Comparison of ENCODE assay signal across 13 cellular contexts in the genomic region with DNA sequence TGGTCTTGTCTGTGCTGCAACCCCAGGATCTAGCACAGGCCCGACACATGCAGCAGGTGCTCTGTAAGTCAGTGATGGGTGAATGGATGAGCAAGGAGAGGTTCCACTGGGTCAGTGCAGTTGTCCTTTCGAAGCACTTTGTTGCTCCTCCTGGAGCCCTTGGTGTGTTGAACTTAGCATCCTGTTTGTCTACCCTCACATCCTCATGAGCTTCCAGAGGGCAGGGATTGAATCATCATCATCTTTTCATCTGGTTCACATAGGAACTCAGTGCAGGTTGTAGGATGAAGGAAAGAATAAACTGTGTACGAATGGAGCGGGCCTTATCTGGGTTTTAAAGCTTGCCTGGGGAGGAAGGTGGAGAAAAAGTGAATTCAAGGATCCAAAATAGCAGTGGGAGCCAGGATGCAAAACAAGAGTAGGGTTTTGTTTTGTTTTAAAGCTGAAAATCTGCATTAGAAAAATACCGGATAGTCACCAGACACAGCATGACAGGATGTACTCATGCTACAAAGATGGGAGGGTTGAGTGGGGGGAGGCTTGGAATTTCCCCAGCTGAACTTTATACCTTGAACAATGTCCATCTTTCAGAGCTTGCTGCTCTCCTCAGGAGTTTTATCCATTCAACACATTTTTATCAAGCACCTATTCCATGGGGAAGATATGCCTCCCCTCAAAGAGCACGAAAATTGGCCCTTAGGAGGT. TPM values are rescaled to one million over a fixed set of nuclear protein-coding genes. Genes with fewer than 3 reads are reported as not detected.
DNase-seq lines count a peak whose midpoint lies in the region; ATAC-seq and TF ChIP-seq lines count a peak whose summit lies in the region.
"Had no signal": no experiment of that assay in that cellular context is flagged by ENCODE, and none has a peak within 500 bp of the region (broad histone marks: within the 10 kb centered on the region; RNA-seq: fewer than 3 reads in every experiment).

No MANE protein-coding gene starts in this region.

- no peaks in the 10 kb centered on the region for H3K9me3 ChIP-seq in gastrocnemius medialis
- H3K9me3 ChIP-seq: heart left ventricle had no signal

- H3K4me1 ChIP-seq in gastrocnemius medialis: no peaks in the 10 kb centered on the region

- in situ Hi-C loops in gastrocnemius medialis (cut with MboI; ENCODE audit: low sequenced_read_pairs in 4 of 4): no loop called here

- CTCF ChIA-PET in WTC11 (lab: Charles Lee): interaction anchor here (1.7 kb wide), 1 partner anchor 39 kb away, joined by 8 read pairs; no protein-coding TSS in a partner anchor

- ATAC-seq in WTC11 (peak; percentile 62), gastrocnemius medialis (no peak)
- peak; percentile 58 for ATAC-seq in effector memory CD8-positive, alpha-beta T cell (replicated peaks)
- ATAC-seq: heart left ventricle, right cardiac atrium had no signal

- H3K4me3 ChIP-seq in gastrocnemius medialis: no peak overlapping the region
- H3K4me3 ChIP-seq: heart left ventricle had no signal

- no peak for DNase-seq in T-helper 2 cell treated with Interferon-gamma antibody and Interleukin-4, amounts not matched to agents 5 μg/mL and 100 μg/mL, for 36 hours (ENCODE audit: low spot score)
- DNase-seq in T-helper 2 cell (no peak), WTC11 (ENCODE audit: low spot score) (no peak), gastrocnemius medialis (no peak), NCI-H226 (no peak), NCI-H2107 (lab: John Stamatoyannopoulos, UW) (no peak)
- DNase-seq in effector memory CD8-positive, alpha-beta T cell: no peak
- DNase-seq: 8988T, heart left ventricle, NCI-H1417, NCI-H526 treated with DMSO at 0.1 percent for 48 hours, right cardiac atrium had no signal

- H3K27me3 Mint-ChIP-seq in T-helper 2 cell treated with Interferon-gamma antibody and Interleukin-4, amounts not matched to agents 5 μg/mL and 100 μg/mL, for 36 hours (ENCODE audit: low read depth): no peaks in the 10 kb centered on the region
- H3K27me3 Mint-ChIP-seq in WTC11 (ENCODE audit: low read depth) (no peaks in the 10 kb centered on the region), nephron (ENCODE audit: low read depth) (peaks cover 3% of the 10 kb centered on the region)
- H3K27me3 Mint-ChIP-seq in effector memory CD8-positive, alpha-beta T cell: no peaks in the 10 kb centered on the region

- POLR2A ChIA-PET in WTC11 (lab: Charles Lee): no interaction called here

- no peaks in the 10 kb centered on the region for H3K9me3 Mint-ChIP-seq in T-helper 2 cell treated with Interferon-gamma antibody and Interleukin-4, amounts not matched to agents 5 μg/mL and 100 μg/mL, for 36 hours
- H3K9me3 Mint-ChIP-seq in WTC11 (no peaks in the 10 kb centered on the region), nephron (no peaks in the 10 kb centered on the region)
- H3K9me3 Mint-ChIP-seq in effector memory CD8-positive, alpha-beta T cell: no peaks in the 10 kb centered on the region

- TF ChIP-seq CTCF in WTC11 (IDR thresholded peaks at IDR 0.05) (no peak), nephron (IDR thresholded peaks at IDR 0.05; ENCODE audit: unreplicated experiment in 3 of 3) (no peak), gastrocnemius medialis (IDR thresholded peaks at IDR 0.05 in 4 of 5, conservative IDR thresholded peaks at IDR 0.05 in 1 of 5) (no peak)

- no peak overlapping the region for H3K27ac ChIP-seq in gastrocnemius medialis

- peaks cover 74% of the 10 kb centered on the region for H3K4me1 Mint-ChIP-seq in T-helper 2 cell treated with Interferon-gamma antibody and Interleukin-4, amounts not matched to agents 5 μg/mL and 100 μg/mL, for 36 hours (ENCODE audit: low read depth)
- peaks cover 69% of the 10 kb centered on the region for H3K4me1 Mint-ChIP-seq in WTC11
- H3K4me1 Mint-ChIP-seq in effector memory CD8-positive, alpha-beta T cell (ENCODE audit: low read depth in 2 of 2): peaks cover 30 to 65% of the 10 kb centered on the region in 2 donors
- H3K4me1 Mint-ChIP-seq in nephron: peaks cover 34% of the 10 kb centered on the region

- no peak for TF ChIP-seq POLR2A in gastrocnemius medialis (IDR thresholded peaks at IDR 0.05)

- no peaks in the 10 kb centered on the region for H3K36me3 ChIP-seq in gastrocnemius medialis
- H3K36me3 ChIP-seq: heart left ventricle had no signal

- intact Hi-C loops in gastrocnemius medialis (cut with DNase I; ENCODE audit: low total_unique reads): no loop called here

- H3K27ac Mint-ChIP-seq in T-helper 2 cell treated with Interferon-gamma antibody and Interleukin-4, amounts not matched to agents 5 μg/mL and 100 μg/mL, for 36 hours: peak overlapping the region; percentile 74
- H3K27ac Mint-ChIP-seq in WTC11: peak overlapping the region; percentile 91
- peak overlapping the region; percentile 36 to 99 for H3K27ac Mint-ChIP-seq in effector memory CD8-positive, alpha-beta T cell
- H3K27ac Mint-ChIP-seq in nephron: peak overlapping the region; percentile 55 to 78 (median 74)

- H3K4me3 Mint-ChIP-seq in T-helper 2 cell treated with Interferon-gamma antibody and Interleukin-4, amounts not matched to agents 5 μg/mL and 100 μg/mL, for 36 hours: peak overlapping the region; percentile 49
- H3K4me3 Mint-ChIP-seq in WTC11: no peak overlapping the region; the same call in 1 of the 2 replicates
- peak overlapping the region in 1 of 2 donors; percentile 60 for H3K4me3 Mint-ChIP-seq in effector memory CD8-positive, alpha-beta T cell
- H3K4me3 Mint-ChIP-seq in nephron: no peak overlapping the region

- H3K27me3 ChIP-seq in gastrocnemius medialis: no peaks in the 10 kb centered on the region
- H3K27me3 ChIP-seq: heart left ventricle had no signal

- peaks cover 61% of the 10 kb centered on the region for H3K36me3 Mint-ChIP-seq in T-helper 2 cell treated with Interferon-gamma antibody and Interleukin-4, amounts not matched to agents 5 μg/mL and 100 μg/mL, for 36 hours (ENCODE audit: low read depth)
- H3K36me3 Mint-ChIP-seq in WTC11 (no peaks in the 10 kb centered on the region), nephron (ENCODE audit: low read depth) (no peaks in the 10 kb centered on the region)
- H3K36me3 Mint-ChIP-seq in effector memory CD8-positive, alpha-beta T cell (ENCODE audit: insufficient read depth): peaks cover 3% of the 10 kb centered on the region

TF ChIP-seq in WTC11, 78 proteins besides CTCF, POLR2A, EP300 and RAD21:
- TF ChIP-seq, protein P1, sequence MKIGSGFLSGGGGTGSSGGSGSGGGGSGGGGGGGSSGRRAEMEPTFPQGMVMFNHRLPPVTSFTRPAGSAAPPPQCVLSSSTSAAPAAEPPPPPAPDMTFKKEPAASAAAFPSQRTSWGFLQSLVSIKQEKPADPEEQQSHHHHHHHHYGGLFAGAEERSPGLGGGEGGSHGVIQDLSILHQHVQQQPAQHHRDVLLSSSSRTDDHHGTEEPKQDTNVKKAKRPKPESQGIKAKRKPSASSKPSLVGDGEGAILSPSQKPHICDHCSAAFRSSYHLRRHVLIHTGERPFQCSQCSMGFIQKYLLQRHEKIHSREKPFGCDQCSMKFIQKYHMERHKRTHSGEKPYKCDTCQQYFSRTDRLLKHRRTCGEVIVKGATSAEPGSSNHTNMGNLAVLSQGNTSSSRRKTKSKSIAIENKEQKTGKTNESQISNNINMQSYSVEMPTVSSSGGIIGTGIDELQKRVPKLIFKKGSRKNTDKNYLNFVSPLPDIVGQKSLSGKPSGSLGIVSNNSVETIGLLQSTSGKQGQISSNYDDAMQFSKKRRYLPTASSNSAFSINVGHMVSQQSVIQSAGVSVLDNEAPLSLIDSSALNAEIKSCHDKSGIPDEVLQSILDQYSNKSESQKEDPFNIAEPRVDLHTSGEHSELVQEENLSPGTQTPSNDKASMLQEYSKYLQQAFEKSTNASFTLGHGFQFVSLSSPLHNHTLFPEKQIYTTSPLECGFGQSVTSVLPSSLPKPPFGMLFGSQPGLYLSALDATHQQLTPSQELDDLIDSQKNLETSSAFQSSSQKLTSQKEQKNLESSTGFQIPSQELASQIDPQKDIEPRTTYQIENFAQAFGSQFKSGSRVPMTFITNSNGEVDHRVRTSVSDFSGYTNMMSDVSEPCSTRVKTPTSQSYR (CRISPR knock-in tag; IDR thresholded peaks at IDR 0.05): 0 out of 2 replicates have a peak, but pooled peaks have one; percentile 22
- TF ChIP-seq PRRX2 (CRISPR knock-in tag; IDR thresholded peaks at IDR 0.05) (no peak), FOXK1 (CRISPR knock-in tag; IDR thresholded peaks at IDR 0.05) (no peak), ZBTB21 (CRISPR knock-in tag; IDR thresholded peaks at IDR 0.05; ENCODE audit: borderline replicate concordance) (0 out of 2 replicates have a peak, but pooled peaks have one; percentile 20), GABPB1 (CRISPR knock-in tag; IDR thresholded peaks at IDR 0.05) (peak; percentile 8; the same call in 1 of the 2 replicates)
TF ChIP-seq in WTC11: peak in this region for 3.

RNA-seq across cellular contexts. Expression of gene PTTG1, which starts 55.8 kb away (rescaled TPM):
- total RNA-seq in WTC11 (2021) (239 to 273 TPM (median 270 TPM) in 3 replicates), gastrocnemius medialis (10 to 100 TPM in 2 of 4 donors, 1 to 10 TPM in 2; 1.1 to 18.1 (median 11.4) TPM)

RNA-seq across cellular contexts. Expression of gene SLU7, which starts 58.5 kb away (rescaled TPM):
- total RNA-seq in WTC11 (2021) (28.7 to 33.3 TPM (median 32.5 TPM) in 3 replicates), gastrocnemius medialis (100 to 1,000 TPM in 1 of 4 donors, 10 to 100 TPM in 3; 61.4 to 103 (median 87.2) TPM)

Comparison
In these comparisons a context has a peak if more than half of its experiments do, and no peak if none do; other contexts are left out.
1. ATAC-seq: peak in WTC11 (single experiment) and effector memory CD8-positive, alpha-beta T cell (single experiment); none in gastrocnemius medialis (0 of 2).
2. RNA of gene PTTG1, which starts 55.8 kb away (total RNA-seq): 239 to 273 TPM in WTC11; 1.1 to 18.1 TPM in gastrocnemius medialis; every median in the first group is over 10 times any median in the second.
3. Peak in every context shown above with its lines, with median percentiles within 50 percentile points of each other: H3K27ac Mint-ChIP-seq.